Comparison of ENCODE assay signal across 16 cellular contexts in genomic region chr2:23567382-23567781, GRCh38.
DNase-seq lines count a peak whose midpoint lies in the region; ATAC-seq and TF ChIP-seq lines count a peak whose summit lies in the region.
"Had no signal": no experiment of that assay in that cellular context is flagged by ENCODE, and none has a peak within 500 bp of the region (broad histone marks: within the 10 kb centered on the region; RNA-seq: fewer than 3 reads in every experiment).

No MANE protein-coding gene starts in this region.

- H3K4me3 Mint-ChIP-seq in HFFc6: no peak overlapping the region
- H3K4me3 Mint-ChIP-seq: CD4-positive, alpha-beta T cell; IgD-negative memory B cell had no signal

- H2AFZ ChIP-seq in osteoblast (ENCODE audit: low read length): no peak overlapping the region

- H3K4me1 ChIP-seq in esophagus squamous epithelium (peaks cover 30 to 75% (median 58%) of the 10 kb centered on the region in 3 donors), osteoblast (ENCODE audit: insufficient read depth, low read length) (peaks cover 15% of the 10 kb centered on the region), transverse colon (peaks cover 13 to 36% (median 19%) of the 10 kb centered on the region in 4 donors), HAP-1 (no peaks in the 10 kb centered on the region)
- H3K4me1 ChIP-seq: Caco-2 had no signal

- intact Hi-C loops in esophagus squamous epithelium (cut with DNase I) (no loop called here), transverse colon (cut with DNase I; ENCODE audit: low total_unique reads) (no loop called here)

- peak overlapping the region in 3 of 4 donors; percentile 80 to 86 (median 84) for H3K27ac ChIP-seq in esophagus squamous epithelium
- no peak overlapping the region for H3K27ac ChIP-seq in osteoblast (ENCODE audit: low read depth, low read length)
- H3K27ac ChIP-seq in transverse colon: peak overlapping the region; percentile 60 to 83 (median 78)

- no peak overlapping the region for H3K4me2 ChIP-seq in osteoblast (ENCODE audit: insufficient read depth, low read length)

- H3K9me3 ChIP-seq in esophagus squamous epithelium (no peaks in the 10 kb centered on the region), osteoblast (ENCODE audit: low read depth, low read length) (no peaks in the 10 kb centered on the region), transverse colon (no peaks in the 10 kb centered on the region), HAP-1 (no peaks in the 10 kb centered on the region)
- H3K9me3 ChIP-seq: Caco-2 had no signal

- H3K36me3 ChIP-seq in esophagus squamous epithelium (peaks cover 0 to 3% (median 0%) of the 10 kb centered on the region in 3 donors), osteoblast (ENCODE audit: insufficient read depth, low read length) (no peaks in the 10 kb centered on the region), transverse colon (no peaks in the 10 kb centered on the region), HAP-1 (replicated peaks) (no peaks in the 10 kb centered on the region)

- no peak for TF ChIP-seq EP300 in transverse colon (IDR thresholded peaks at IDR 0.05; ENCODE audit: low read depth)

- no peaks in the 10 kb centered on the region for H3K27me3 ChIP-seq in esophagus squamous epithelium
- no peaks in the 10 kb centered on the region for H3K27me3 ChIP-seq in osteoblast (ENCODE audit: insufficient read depth, low read length)
- H3K27me3 ChIP-seq in transverse colon: no peaks in the 10 kb centered on the region
- H3K27me3 ChIP-seq in HAP-1 (ENCODE audit: low read depth): no peaks in the 10 kb centered on the region

- H3K79me2 ChIP-seq in osteoblast (ENCODE audit: insufficient read depth, low read length): no peaks in the 10 kb centered on the region

- ATAC-seq in GM18517 (IDR thresholded peaks at IDR 0.05; ENCODE audit: unreplicated experiment): no peak

- in situ Hi-C loops in transverse colon (cut with MboI; ENCODE audit: low pct_ligation_motif_present in 1 of 4, low pct_unique_long_range_greater_than_20kb in 1 of 4, low sequenced_read_pairs in 3 of 4) (no loop called here), HAP-1 (cut with MboI; ENCODE audit: low sequenced_read_pairs) (no loop called here)

- H4K20me1 ChIP-seq in osteoblast (ENCODE audit: insufficient read depth, low read length): peaks cover 9% of the 10 kb centered on the region

- H3K4me1 Mint-ChIP-seq in HFFc6 (ENCODE audit: low read depth): peaks cover 53% of the 10 kb centered on the region

- H3K36me3 Mint-ChIP-seq in HFFc6 (ENCODE audit: low read depth): no peaks in the 10 kb centered on the region
- H3K36me3 Mint-ChIP-seq: IgD-negative memory B cell had no signal

- no peak for DNase-seq in HFFc6
- DNase-seq in esophagus squamous epithelium (lab: John Stamatoyannopoulos, UW): no peak
- peak; percentile 31 for DNase-seq in osteoblast (ENCODE audit: insufficient read length, low spot score, missing footprints)
- no peak for DNase-seq in transverse colon
- no peak for DNase-seq in HAP-1 (ENCODE audit: low spot score in 2 of 2)
- DNase-seq in GDM1 (lab: John Stamatoyannopoulos, UW): no peak
- DNase-seq: NCI-H1048, NCI-H1436, NCI-H2029, NCI-H345, NCI-H524 treated with DMSO at 0.1 percent for 48 hours, SHP77 had no signal

- H3K4me3 ChIP-seq in esophagus squamous epithelium: no peak overlapping the region
- H3K4me3 ChIP-seq in osteoblast (ENCODE audit: insufficient read depth, low read length): no peak overlapping the region
- no peak overlapping the region for H3K4me3 ChIP-seq in transverse colon
- no peak overlapping the region for H3K4me3 ChIP-seq in HAP-1

- H3K27ac Mint-ChIP-seq in HFFc6: peak overlapping the region; percentile 19; the same call in 1 of the 2 replicates
- H3K27ac Mint-ChIP-seq: CD4-positive, alpha-beta T cell had no signal

- peaks cover 7% of the 10 kb centered on the region for H3K27me3 Mint-ChIP-seq in HFFc6 (ENCODE audit: insufficient read depth)
- H3K27me3 Mint-ChIP-seq: CD4-positive, alpha-beta T cell; IgD-negative memory B cell had no signal

- H3K9me3 Mint-ChIP-seq in HFFc6: no peaks in the 10 kb centered on the region
- H3K9me3 Mint-ChIP-seq: CD4-positive, alpha-beta T cell; IgD-negative memory B cell had no signal

- TF ChIP-seq POLR2A in esophagus squamous epithelium (IDR thresholded peaks at IDR 0.05) (no peak), transverse colon (IDR thresholded peaks at IDR 0.05) (no peak)

- TF ChIP-seq CTCF in HFFc6 (IDR thresholded peaks at IDR 0.05) (no peak), esophagus squamous epithelium (IDR thresholded peaks at IDR 0.05) (no peak), osteoblast (IDR thresholded peaks at IDR 0.05; ENCODE audit: extremely low read depth, low read depth, low read length) (no peak), transverse colon (IDR thresholded peaks at IDR 0.05) (no peak)

- 84 to 88% methylated on average over 9 to 13 of the region's 13 CpGs for WGBS in esophagus squamous epithelium, 2 donors
- WGBS in transverse colon (ENCODE audit: low coverage in 1 of 2), 2 donors: 85% methylated on average over 13 of the region's 13 CpGs; no CpG with 5 or more reads in 1 of the 2 donors
